Comparison of ENCODE assay signal across 1 cellular context in the genomic region with DNA sequence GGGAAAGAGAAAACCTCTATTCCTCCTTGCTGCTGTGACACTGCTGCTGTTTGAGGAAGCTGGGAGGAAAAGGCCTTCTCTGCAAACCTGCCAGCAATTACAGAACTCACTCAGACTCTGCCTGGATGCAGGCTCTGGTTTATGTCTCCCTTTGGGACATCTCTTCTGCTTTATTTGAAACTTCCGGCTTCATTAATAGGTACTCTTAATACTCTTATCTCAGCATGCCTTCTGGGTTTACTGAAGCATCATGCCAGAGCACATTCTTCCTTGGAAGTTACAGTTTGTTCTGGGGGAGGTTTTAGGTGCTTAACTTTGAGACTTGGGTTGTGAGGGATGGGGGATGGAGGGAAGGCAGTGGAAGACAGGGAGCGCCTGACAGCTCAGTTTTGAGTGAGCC.
TF ChIP-seq lines count a peak whose summit lies in the region.

No MANE protein-coding gene starts in this region.

TF ChIP-seq in SK-N-SH treated with all-trans-retinoic acid at 6 μM for 48 hours, 23 proteins besides CTCF, POLR2A, EP300 and RAD21 (continued from another document):
- TF ChIP-seq, protein P1, sequence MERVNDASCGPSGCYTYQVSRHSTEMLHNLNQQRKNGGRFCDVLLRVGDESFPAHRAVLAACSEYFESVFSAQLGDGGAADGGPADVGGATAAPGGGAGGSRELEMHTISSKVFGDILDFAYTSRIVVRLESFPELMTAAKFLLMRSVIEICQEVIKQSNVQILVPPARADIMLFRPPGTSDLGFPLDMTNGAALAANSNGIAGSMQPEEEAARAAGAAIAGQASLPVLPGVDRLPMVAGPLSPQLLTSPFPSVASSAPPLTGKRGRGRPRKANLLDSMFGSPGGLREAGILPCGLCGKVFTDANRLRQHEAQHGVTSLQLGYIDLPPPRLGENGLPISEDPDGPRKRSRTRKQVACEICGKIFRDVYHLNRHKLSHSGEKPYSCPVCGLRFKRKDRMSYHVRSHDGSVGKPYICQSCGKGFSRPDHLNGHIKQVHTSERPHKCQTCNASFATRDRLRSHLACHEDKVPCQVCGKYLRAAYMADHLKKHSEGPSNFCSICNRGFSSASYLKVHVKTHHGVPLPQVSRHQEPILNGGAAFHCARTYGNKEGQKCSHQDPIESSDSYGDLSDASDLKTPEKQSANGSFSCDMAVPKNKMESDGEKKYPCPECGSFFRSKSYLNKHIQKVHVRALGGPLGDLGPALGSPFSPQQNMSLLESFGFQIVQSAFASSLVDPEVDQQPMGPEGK (CRISPR knock-in tag; IDR thresholded peaks at IDR 0.05; ENCODE audit: borderline replicate concordance) = peak; percentile 79; the same call in 1 of the 2 replicates
- TF ChIP-seq OSR1 (CRISPR knock-in tag; IDR thresholded peaks at IDR 0.05) (no peak), RARB (CRISPR knock-in tag; IDR thresholded peaks at IDR 0.05) (no peak), GLIS3 (CRISPR knock-in tag; IDR thresholded peaks at IDR 0.05) (peak; percentile 85; the same call in 1 of the 2 replicates), ZFP3 (CRISPR knock-in tag; IDR thresholded peaks at IDR 0.05) (no peak), CSDC2 (CRISPR knock-in tag; IDR thresholded peaks at IDR 0.05) (no peak), TCF4 (CRISPR knock-in tag; IDR thresholded peaks at IDR 0.05; ENCODE audit: borderline replicate concordance) (peak; percentile 95), ZC3H10 (CRISPR knock-in tag; IDR thresholded peaks at IDR 0.05) (no peak), ZNF70 (CRISPR knock-in tag; IDR thresholded peaks at IDR 0.05) (no peak), PPARA (CRISPR knock-in tag; IDR thresholded peaks at IDR 0.05; ENCODE audit: borderline replicate concordance) (no peak), ARNTL (CRISPR knock-in tag; IDR thresholded peaks at IDR 0.05; ENCODE audit: borderline replicate concordance, low read depth) (no peak), ESRRG (CRISPR knock-in tag; IDR thresholded peaks at IDR 0.05) (no peak), ZNF565 (CRISPR knock-in tag; conservative IDR thresholded peaks at IDR 0.05; ENCODE audit: low read depth) (no peak), SNAI2 (CRISPR knock-in tag; IDR thresholded peaks at IDR 0.05) (peak; percentile 89; the same call in 1 of the 2 replicates), ZFP30 (CRISPR knock-in tag; IDR thresholded peaks at IDR 0.05) (no peak), BACH2 (CRISPR knock-in tag; IDR thresholded peaks at IDR 0.05; ENCODE audit: borderline replicate concordance) (no peak), ZNF8 (CRISPR knock-in tag; IDR thresholded peaks at IDR 0.05) (no peak)
- TF ChIP-seq, protein P2, sequence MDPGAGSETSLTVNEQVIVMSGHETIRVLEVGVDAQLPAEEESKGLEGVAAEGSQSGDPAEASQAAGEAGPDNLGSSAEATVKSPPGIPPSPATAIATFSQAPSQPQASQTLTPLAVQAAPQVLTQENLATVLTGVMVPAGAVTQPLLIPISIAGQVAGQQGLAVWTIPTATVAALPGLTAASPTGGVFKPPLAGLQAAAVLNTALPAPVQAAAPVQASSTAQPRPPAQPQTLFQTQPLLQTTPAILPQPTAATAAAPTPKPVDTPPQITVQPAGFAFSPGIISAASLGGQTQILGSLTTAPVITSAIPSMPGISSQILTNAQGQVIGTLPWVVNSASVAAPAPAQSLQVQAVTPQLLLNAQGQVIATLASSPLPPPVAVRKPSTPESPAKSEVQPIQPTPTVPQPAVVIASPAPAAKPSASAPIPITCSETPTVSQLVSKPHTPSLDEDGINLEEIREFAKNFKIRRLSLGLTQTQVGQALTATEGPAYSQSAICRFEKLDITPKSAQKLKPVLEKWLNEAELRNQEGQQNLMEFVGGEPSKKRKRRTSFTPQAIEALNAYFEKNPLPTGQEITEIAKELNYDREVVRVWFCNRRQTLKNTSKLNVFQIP (CRISPR knock-in tag; IDR thresholded peaks at IDR 0.05; ENCODE audit: borderline replicate concordance, low read depth) = peak; percentile 53; the same call in 1 of the 2 replicates
- TF ChIP-seq, protein P3, sequence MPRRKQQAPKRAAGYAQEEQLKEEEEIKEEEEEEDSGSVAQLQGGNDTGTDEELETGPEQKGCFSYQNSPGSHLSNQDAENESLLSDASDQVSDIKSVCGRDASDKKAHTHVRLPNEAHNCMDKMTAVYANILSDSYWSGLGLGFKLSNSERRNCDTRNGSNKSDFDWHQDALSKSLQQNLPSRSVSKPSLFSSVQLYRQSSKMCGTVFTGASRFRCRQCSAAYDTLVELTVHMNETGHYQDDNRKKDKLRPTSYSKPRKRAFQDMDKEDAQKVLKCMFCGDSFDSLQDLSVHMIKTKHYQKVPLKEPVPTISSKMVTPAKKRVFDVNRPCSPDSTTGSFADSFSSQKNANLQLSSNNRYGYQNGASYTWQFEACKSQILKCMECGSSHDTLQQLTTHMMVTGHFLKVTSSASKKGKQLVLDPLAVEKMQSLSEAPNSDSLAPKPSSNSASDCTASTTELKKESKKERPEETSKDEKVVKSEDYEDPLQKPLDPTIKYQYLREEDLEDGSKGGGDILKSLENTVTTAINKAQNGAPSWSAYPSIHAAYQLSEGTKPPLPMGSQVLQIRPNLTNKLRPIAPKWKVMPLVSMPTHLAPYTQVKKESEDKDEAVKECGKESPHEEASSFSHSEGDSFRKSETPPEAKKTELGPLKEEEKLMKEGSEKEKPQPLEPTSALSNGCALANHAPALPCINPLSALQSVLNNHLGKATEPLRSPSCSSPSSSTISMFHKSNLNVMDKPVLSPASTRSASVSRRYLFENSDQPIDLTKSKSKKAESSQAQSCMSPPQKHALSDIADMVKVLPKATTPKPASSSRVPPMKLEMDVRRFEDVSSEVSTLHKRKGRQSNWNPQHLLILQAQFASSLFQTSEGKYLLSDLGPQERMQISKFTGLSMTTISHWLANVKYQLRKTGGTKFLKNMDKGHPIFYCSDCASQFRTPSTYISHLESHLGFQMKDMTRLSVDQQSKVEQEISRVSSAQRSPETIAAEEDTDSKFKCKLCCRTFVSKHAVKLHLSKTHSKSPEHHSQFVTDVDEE (CRISPR knock-in tag; IDR thresholded peaks at IDR 0.05) = peak; percentile 92
- TF ChIP-seq, protein P4, sequence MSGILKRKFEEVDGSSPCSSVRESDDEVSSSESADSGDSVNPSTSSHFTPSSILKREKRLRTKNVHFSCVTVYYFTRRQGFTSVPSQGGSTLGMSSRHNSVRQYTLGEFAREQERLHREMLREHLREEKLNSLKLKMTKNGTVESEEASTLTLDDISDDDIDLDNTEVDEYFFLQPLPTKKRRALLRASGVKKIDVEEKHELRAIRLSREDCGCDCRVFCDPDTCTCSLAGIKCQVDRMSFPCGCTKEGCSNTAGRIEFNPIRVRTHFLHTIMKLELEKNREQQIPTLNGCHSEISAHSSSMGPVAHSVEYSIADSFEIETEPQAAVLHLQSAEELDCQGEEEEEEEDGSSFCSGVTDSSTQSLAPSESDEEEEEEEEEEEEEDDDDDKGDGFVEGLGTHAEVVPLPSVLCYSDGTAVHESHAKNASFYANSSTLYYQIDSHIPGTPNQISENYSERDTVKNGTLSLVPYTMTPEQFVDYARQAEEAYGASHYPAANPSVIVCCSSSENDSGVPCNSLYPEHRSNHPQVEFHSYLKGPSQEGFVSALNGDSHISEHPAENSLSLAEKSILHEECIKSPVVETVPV (CRISPR knock-in tag; IDR thresholded peaks at IDR 0.05) = no peak
TF ChIP-seq in SK-N-SH treated with all-trans-retinoic acid at 6 μM for 48 hours: peak in this region for 8.
